19 cellular contexts compared by ENCODE assay signal in the genomic region with DNA sequence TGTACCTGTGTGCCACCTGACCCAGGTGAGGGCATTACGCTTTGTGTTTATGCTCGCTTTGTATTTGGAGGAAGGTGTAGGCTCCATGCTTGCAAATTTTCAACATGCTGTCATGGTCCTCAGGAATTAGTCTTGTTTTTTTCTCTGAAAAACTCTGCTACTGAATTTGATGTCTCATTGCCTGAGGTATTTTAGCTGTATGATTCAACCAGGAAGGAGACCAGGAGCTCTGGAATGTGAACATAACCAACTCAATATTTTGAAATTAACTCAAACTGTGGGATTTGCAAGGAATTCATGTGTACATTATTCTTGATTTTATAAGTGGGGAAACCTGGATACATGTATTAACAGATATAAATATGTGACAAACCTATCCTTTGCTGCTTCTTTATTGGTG.
DNase-seq lines count a peak whose midpoint lies in the region; ATAC-seq and TF ChIP-seq lines count a peak whose summit lies in the region.
"Had no signal": no experiment of that assay in that cellular context is flagged by ENCODE, and none has a peak within 500 bp of the region (broad histone marks: within the 10 kb centered on the region; RNA-seq: fewer than 3 reads in every experiment).

No MANE protein-coding gene starts in this region.

- H3K9me3 ChIP-seq in breast epithelium = no peaks in the 10 kb centered on the region
- H3K9me3 ChIP-seq in WERI-Rb-1 (ENCODE audit: severe bottlenecking) = no peaks in the 10 kb centered on the region
- H3K9me3 ChIP-seq: HAP-1, lower lobe of right lung had no signal

- intact Hi-C loops in MCF 10A (cut with micrococcal nuclease) (no loop called here), breast epithelium (cut with DNase I; ENCODE audit: low total_unique reads) (no loop called here)

- H3K27me3 Mint-ChIP-seq in MCF 10A (ENCODE audit: insufficient read depth, unreplicated experiment) = no peaks in the 10 kb centered on the region

- ATAC-seq in HG02763 (IDR thresholded peaks at IDR 0.05; ENCODE audit: unreplicated experiment) = no peak
- ATAC-seq: lower lobe of right lung had no signal

- H3K27ac ChIP-seq in breast epithelium = no peak overlapping the region
- H3K27ac ChIP-seq in WERI-Rb-1 = no peak overlapping the region
- H3K27ac ChIP-seq: lower lobe of right lung had no signal

- H3K9me3 Mint-ChIP-seq in MCF 10A (ENCODE audit: unreplicated experiment) = no peaks in the 10 kb centered on the region

- no peak overlapping the region for H3K4me3 ChIP-seq in breast epithelium
- H3K4me3 ChIP-seq in astrocyte of the cerebellum (ENCODE audit: low read depth, low read length) = no peak overlapping the region
- H3K4me3 ChIP-seq in WERI-Rb-1 (ENCODE audit: low read depth, low read length) = no peak overlapping the region
- H3K4me3 ChIP-seq: HAP-1, lower lobe of right lung had no signal

- POLR2A ChIA-PET in MCF 10A (lab: Yijun Ruan, JAX) = no interaction called here

- no peak for TF ChIP-seq CTCF in MCF 10A (IDR thresholded peaks at IDR 0.05; ENCODE audit: unreplicated experiment)
- TF ChIP-seq CTCF in breast epithelium (IDR thresholded peaks at IDR 0.05) = no peak
- TF ChIP-seq CTCF in astrocyte of the cerebellum (IDR thresholded peaks at IDR 0.05; ENCODE audit: low read depth, low read length, missing control alignments) = no peak
- no peak for TF ChIP-seq CTCF in WERI-Rb-1 (IDR thresholded peaks at IDR 0.05; ENCODE audit: low read depth, low read length)

- BruUV-seq in MCF 10A (replicated peaks; lab: Mats Ljungman, UMichigan) = no TSS peak

- CTCF ChIA-PET in MCF 10A (lab: Yijun Ruan, JAX) = no interaction called here

- no peaks in the 10 kb centered on the region for H3K27me3 ChIP-seq in breast epithelium
- no peaks in the 10 kb centered on the region for H3K27me3 ChIP-seq in WERI-Rb-1 (ENCODE audit: insufficient read depth, low read depth, severe bottlenecking)

- H3K4me1 ChIP-seq in breast epithelium = no peaks in the 10 kb centered on the region
- H3K4me1 ChIP-seq: HAP-1, lower lobe of right lung had no signal

- no peak overlapping the region for H3K27ac Mint-ChIP-seq in MCF 10A (ENCODE audit: low read depth, unreplicated experiment)

- in situ Hi-C loops in astrocyte of the cerebellum (cut with HindIII; ENCODE audit: low sequenced_read_pairs) = no loop called here

- DNase-seq in MCF 10A (ENCODE audit: unreplicated experiment) (peak; percentile 36), breast epithelium (ENCODE audit: low spot score in 2 of 2) (no peak), astrocyte of the cerebellum (ENCODE audit: low read depth) (peak; percentile 65), iris pigment epithelial cell (ENCODE audit: low read depth) (peak; percentile 73), NCI-H187 (lab: John Stamatoyannopoulos, UW) (no peak), HK-2 (ENCODE audit: unreplicated experiment) (no peak), WERI-Rb-1 (no peak)
- DNase-seq: activated CD4-positive, alpha-beta T cell treated with anti-CD3 and anti-CD28 coated beads, Interleukin-2, amount 50 U/mL, for 48 hours; activated effector memory CD4-positive, alpha-beta T cell treated with Interleukin-2 at 50 U/mL for 16 hours; Calu3; caudate nucleus; Karpas-422; lower lobe of right lung; NCI-H1694 treated with DMSO at 0.1 percent for 48 hours; NCI-H69; T1000 had no signal

- TF ChIP-seq POLR2A in breast epithelium (IDR thresholded peaks at IDR 0.05) = no peak

- no peak overlapping the region for H3K4me3 Mint-ChIP-seq in MCF 10A (ENCODE audit: unreplicated experiment)
- H3K4me3 Mint-ChIP-seq: neural crest cell had no signal

- no peaks in the 10 kb centered on the region for H3K36me3 Mint-ChIP-seq in MCF 10A (ENCODE audit: insufficient read depth, unreplicated experiment)

- no peaks in the 10 kb centered on the region for H3K4me1 Mint-ChIP-seq in MCF 10A (ENCODE audit: insufficient read depth, unreplicated experiment)
- H3K4me1 Mint-ChIP-seq: neural crest cell had no signal

- H3K36me3 ChIP-seq in breast epithelium = no peaks in the 10 kb centered on the region
- H3K36me3 ChIP-seq in WERI-Rb-1 = no peaks in the 10 kb centered on the region
- H3K36me3 ChIP-seq: HAP-1, lower lobe of right lung had no signal

Comparison
In these comparisons a context has a peak if more than half of its experiments do, and no peak if none do; other contexts are left out.
1. DNase-seq: peak in MCF 10A (single experiment), astrocyte of the cerebellum (single experiment) and iris pigment epithelial cell (single experiment); none in breast epithelium (0 of 2), NCI-H187 (0 of 2), HK-2 (single experiment) and WERI-Rb-1 (single experiment).